ENCODE assay signal across 8 cellular contexts in the genomic region with DNA sequence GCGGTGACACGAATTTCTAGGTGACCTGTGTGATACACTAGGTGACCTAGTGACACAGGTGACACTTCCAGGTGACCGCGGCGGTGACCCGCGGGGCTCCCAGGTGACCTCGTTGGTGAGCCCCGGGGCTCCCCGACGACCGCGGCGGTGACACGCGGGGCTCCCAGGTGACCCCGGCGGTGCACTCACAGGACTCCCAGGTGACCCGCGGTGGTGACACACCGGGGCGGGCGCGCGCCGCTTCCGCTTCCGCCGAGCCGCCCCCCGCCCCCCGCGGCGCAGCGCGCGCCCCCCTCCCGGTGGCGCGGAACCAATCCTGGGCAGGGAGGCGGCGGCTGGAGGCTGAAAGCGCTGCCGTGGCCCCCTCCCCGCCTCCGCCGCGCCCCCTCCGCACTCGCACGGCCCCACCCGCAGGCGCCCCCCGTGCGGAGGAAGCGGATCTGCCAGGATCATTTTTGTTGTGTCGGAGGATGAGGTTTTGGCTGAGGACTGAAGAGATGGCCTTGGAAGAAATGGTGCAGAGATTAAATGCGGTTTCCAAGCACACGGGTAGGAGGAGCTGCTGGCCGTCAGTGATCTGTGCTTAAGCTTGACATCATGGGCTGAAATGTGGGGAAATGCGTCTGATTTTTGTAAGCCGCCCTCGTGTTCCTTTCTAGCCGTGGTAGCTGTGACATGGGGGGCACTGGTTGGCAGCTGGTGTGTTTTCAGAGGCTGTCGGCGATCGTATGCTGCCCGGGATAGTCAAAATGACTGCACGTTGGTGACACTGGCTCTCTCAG. TPM values are rescaled to one million over a fixed set of nuclear protein-coding genes. Genes with fewer than 3 reads are reported as not detected.
A peak's percentile ranks its signal among the peaks of the same experiment; 100 is the strongest.
DNase-seq lines count a peak whose midpoint lies in the region.

A gene with protein sequence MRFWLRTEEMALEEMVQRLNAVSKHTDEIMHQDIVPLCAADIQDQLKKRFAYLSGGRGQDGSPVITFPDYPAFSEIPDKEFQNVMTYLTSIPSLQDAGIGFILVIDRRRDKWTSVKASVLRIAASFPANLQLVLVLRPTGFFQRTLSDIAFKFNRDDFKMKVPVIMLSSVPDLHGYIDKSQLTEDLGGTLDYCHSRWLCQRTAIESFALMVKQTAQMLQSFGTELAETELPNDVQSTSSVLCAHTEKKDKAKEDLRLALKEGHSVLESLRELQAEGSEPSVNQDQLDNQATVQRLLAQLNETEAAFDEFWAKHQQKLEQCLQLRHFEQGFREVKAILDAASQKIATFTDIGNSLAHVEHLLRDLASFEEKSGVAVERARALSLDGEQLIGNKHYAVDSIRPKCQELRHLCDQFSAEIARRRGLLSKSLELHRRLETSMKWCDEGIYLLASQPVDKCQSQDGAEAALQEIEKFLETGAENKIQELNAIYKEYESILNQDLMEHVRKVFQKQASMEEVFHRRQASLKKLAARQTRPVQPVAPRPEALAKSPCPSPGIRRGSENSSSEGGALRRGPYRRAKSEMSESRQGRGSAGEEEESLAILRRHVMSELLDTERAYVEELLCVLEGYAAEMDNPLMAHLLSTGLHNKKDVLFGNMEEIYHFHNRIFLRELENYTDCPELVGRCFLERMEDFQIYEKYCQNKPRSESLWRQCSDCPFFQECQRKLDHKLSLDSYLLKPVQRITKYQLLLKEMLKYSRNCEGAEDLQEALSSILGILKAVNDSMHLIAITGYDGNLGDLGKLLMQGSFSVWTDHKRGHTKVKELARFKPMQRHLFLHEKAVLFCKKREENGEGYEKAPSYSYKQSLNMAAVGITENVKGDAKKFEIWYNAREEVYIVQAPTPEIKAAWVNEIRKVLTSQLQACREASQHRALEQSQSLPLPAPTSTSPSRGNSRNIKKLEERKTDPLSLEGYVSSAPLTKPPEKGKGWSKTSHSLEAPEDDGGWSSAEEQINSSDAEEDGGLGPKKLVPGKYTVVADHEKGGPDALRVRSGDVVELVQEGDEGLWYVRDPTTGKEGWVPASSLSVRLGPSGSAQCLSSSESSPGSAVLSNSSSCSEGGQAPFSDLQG (plus strand): TSS at position 305 of the 782 bp plus-strand sequence. CDS start 166 bp downstream, at position 471.

- in situ Hi-C loops in G401 (cut with HindIII; ENCODE audit: low sequenced_read_pairs) = no loop called here

- DNase-seq in G401 (ENCODE audit: low spot score) (peak; percentile 88), NCI-H1694 treated with DMSO at 0.1 percent for 48 hours (lab: John Stamatoyannopoulos, UW) (peak; percentile 42), medulla oblongata (ENCODE audit: extremely low spot score) (peak; percentile 58), SKM-1 treated with dmso at 0.1 percent for 144 hours (lab: John Stamatoyannopoulos, UW; ENCODE audit: unreplicated experiment) (no peak), HUDEP-2 (lab: John Stamatoyannopoulos, UW; ENCODE audit: unreplicated experiment in 76 of 76) (no peak)
- peak; percentile 51 to 53 for DNase-seq in activated CD4-positive, alpha-beta T cell treated with anti-CD3 and anti-CD28 coated beads, Interleukin-2, amount 50 U/mL, for 4 hours
- peak; percentile 56 for DNase-seq in effector CD4-positive, alpha-beta T cell
- peak in 2 of 3 donors; percentile 21 to 51 for DNase-seq in stimulated activated CD4-positive, alpha-beta T cell treated with anti-CD3 and anti-CD28 coated beads, TNF-alpha, amount 100 ng/mL, for 48 hours (ENCODE audit: low read depth in 3 of 3)

RNA-seq across cellular contexts. Expression of the gene that starts here (rescaled TPM):
- 2.8 and 4.7 TPM in 2 replicates for total RNA-seq in G401 (2014; rRNA removed; shearing (Covaris generic))

Comparison
In these comparisons a context has a peak if more than half of its experiments do, and no peak if none do; other contexts are left out.
1. DNase-seq: peak in G401 (single experiment), NCI-H1694 treated with DMSO at 0.1 percent for 48 hours (single experiment), activated CD4-positive, alpha-beta T cell treated with anti-CD3 and anti-CD28 coated beads, Interleukin-2, amount 50 U/mL, for 4 hours (2 of 2), effector CD4-positive, alpha-beta T cell (single experiment), medulla oblongata (single experiment) and stimulated activated CD4-positive, alpha-beta T cell treated with anti-CD3 and anti-CD28 coated beads, TNF-alpha, amount 100 ng/mL, for 48 hours (2 of 3); none in SKM-1 treated with dmso at 0.1 percent for 144 hours (single experiment) and HUDEP-2 (0 of 76).